ENCODE assay signal across 32 cellular contexts in the genomic region with DNA sequence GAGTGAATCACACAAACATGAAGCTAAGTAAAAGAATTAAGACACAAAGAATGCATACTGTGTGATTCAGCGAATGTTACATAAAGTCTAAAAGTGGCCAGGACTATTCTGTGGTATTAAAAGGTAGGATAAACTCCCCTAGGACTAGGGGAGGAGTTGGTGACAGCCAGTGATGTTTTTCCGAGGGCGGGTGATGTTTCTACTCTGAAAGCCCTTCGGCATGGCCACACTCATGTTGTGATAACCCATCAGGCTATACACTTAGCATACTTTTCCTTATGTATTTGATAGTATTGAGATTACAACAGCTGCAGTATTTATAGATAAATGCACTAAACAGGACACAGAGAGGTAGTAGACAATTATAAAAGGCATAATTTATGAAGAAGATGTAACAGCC. TPM values are rescaled to one million over a fixed set of nuclear protein-coding genes. Genes with fewer than 3 reads are reported as not detected.
"Had no signal": no experiment of that assay in that cellular context is flagged by ENCODE, and none has a peak within 500 bp of the region (broad histone marks: within the 10 kb centered on the region; RNA-seq: fewer than 3 reads in every experiment).

No MANE protein-coding gene starts in this region.

- H3K27ac ChIP-seq: adrenal gland, body of pancreas, brain microvascular endothelial cell, breast epithelium, VCaP had no signal

- H3K36me3 ChIP-seq: adrenal gland, brain microvascular endothelial cell, breast epithelium had no signal

- ATAC-seq: activated CD8-positive, alpha-beta T cell treated with anti-CD3 and anti-CD28 coated beads for 36 hours; activated naive CD4-positive, alpha-beta T cell treated with anti-CD3 and anti-CD28 coated beads, Interleukin-2, amount 50 U/mL, for 72 hours; activated T-cell treated with anti-CD3 and anti-CD28 coated beads, Interleukin-2, amount 50 U/mL, for 4 hours; activated T-cell treated with anti-CD3 and anti-CD28 coated beads, Interleukin-2, amount 50 U/mL, for 72 hours; activated T-helper 17 cell treated with anti-CD3 and anti-CD28 coated beads, Interleukin-2, amount 50 U/mL, for 72 hours had no signal

- DNase-seq: activated B cell treated with CpG ODN at 0.5 μM for 24 hours; activated CD4-positive, alpha-beta memory T cell treated with anti-CD3 and anti-CD28 coated beads for 36 hours; activated CD4-positive, alpha-beta T cell treated with anti-CD3 and anti-CD28 coated beads for 4 hours; activated CD4-positive, alpha-beta T cell treated with anti-CD3 and anti-CD28 coated beads, Interleukin-2, amount 10 ng/mL, durations not matched to agents 24 days and 14 days; activated CD4-positive, alpha-beta T cell treated with anti-CD3 and anti-CD28 coated beads, Interleukin-2, amount 50 U/mL, for 1 hour; activated CD4-positive, alpha-beta T cell treated with anti-CD3 and anti-CD28 coated beads, Interleukin-2, amount 50 U/mL, for 4 hours; activated CD4-positive, CD25-positive, alpha-beta regulatory T cell treated with anti-CD3 and anti-CD28 coated beads, Interleukin-2, amount 50 U/mL, for 72 hours; activated CD8-positive, alpha-beta memory T cell treated with anti-CD3 and anti-CD28 coated beads, Interleukin-2, amount 50 U/mL, for 4 hours; activated CD8-positive, alpha-beta T cell treated with anti-CD3 and anti-CD28 coated beads for 36 hours; activated effector memory CD4-positive, alpha-beta T cell treated with anti-CD3 and anti-CD28 coated beads, Interleukin-2, amount 50 U/mL, for 16 hours; activated gamma-delta T cell treated with Interleukin-2 at 50 U/mL for 16 hours; activated naive CD4-positive, alpha-beta T cell; activated naive CD4-positive, alpha-beta T cell treated with anti-CD3 and anti-CD28 coated beads for 36 hours; activated naive CD4-positive, alpha-beta T cell treated with anti-CD3 and anti-CD28 coated beads, Interleukin-2, amount 50 U/mL, for 16 hours; activated naive CD8-positive, alpha-beta T cell treated with anti-CD3 and anti-CD28 coated beads for 36 hours; activated T-cell treated with anti-CD3 and anti-CD28 coated beads for 4 hours; activated T-cell treated with anti-CD3 and anti-CD28 coated beads, Interleukin-2, amount 50 U/mL, for 1 hour; activated T-cell treated with anti-CD3 and anti-CD28 coated beads, Interleukin-2, amount 50 U/mL, for 4 hours; activated T-cell treated with anti-CD3 and anti-CD28 coated beads, Interleukin-2, amount 50 U/mL, for 72 hours; adrenal gland; amniotic stem cell; aorta; body of pancreas; brain microvascular endothelial cell; central memory CD4-positive, alpha-beta T cell; T-helper 1 cell; T-helper 2 cell; T-helper 9 cell had no signal

- H3K4me1 ChIP-seq: adrenal gland, breast epithelium had no signal

- H3K9me3 ChIP-seq: body of pancreas had no signal

- H3K27me3 ChIP-seq: adrenal gland, body of pancreas, brain microvascular endothelial cell, breast epithelium had no signal

- H3K4me3 ChIP-seq: adrenal gland, body of pancreas, breast epithelium had no signal

RNA-seq across cellular contexts. Expression of a gene that starts 15.8 kb away (rescaled TPM):
- total RNA-seq: activated naive CD8-positive, alpha-beta T cell treated with anti-CD3 and anti-CD28 coated beads for 36 hours had no signal

RNA-seq across cellular contexts. Expression of a gene that starts 54.0 kb away (rescaled TPM):
- total RNA-seq: activated B cell treated with CpG ODN at 0.5 μM for 24 hours; activated CD8-positive, alpha-beta T cell treated with anti-CD3 and anti-CD28 coated beads for 36 hours had no signal
